1 cellular context compared by ENCODE assay signal in the genomic region with DNA sequence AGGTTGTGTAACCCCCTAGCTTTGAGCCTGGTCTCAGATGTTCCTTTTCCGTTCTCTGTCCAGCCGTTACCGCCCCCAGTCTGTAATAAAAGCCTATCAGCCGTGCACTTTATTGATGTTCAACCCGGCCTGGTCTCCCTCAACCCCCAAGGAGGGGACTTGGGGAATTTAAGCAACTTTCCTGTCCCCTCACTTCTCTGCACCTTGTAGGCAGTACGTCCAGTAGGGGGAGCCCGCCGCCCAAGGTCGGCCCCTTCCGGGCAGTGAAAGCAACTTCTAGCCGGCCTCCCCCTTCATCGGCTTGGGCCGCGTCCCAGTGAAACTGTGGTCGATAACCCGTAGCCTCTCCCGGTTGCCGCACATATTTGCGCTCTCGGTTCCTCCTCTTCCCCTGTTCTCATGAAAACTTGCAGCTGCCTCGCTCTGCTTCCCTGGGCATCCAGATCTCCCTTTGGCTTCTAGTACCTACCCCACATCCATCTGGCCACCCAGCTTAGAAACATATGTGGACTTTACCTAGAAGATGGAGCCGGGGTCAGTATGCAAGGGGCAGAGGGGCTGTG.
A peak's percentile ranks its signal among the peaks of the same experiment; 100 is the strongest.
TF ChIP-seq lines count a peak whose summit lies in the region.

No MANE protein-coding gene starts in this region.

TF ChIP-seq in K562, 482 proteins besides CTCF, POLR2A, EP300 and RAD21 (continued from another document and continues in another):
- TF ChIP-seq, protein P1, sequence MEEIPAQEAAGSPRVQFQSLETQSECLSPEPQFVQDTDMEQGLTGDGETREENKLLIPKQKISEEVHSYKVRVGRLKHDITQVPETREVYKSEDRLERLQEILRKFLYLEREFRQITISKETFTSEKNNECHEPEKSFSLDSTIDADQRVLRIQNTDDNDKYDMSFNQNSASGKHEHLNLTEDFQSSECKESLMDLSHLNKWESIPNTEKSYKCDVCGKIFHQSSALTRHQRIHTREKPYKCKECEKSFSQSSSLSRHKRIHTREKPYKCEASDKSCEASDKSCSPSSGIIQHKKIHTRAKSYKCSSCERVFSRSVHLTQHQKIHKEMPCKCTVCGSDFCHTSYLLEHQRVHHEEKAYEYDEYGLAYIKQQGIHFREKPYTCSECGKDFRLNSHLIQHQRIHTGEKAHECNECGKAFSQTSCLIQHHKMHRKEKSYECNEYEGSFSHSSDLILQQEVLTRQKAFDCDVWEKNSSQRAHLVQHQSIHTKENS (CRISPR knock-in tag; IDR thresholded peaks at IDR 0.05), result no peak
- TF ChIP-seq, protein P2, sequence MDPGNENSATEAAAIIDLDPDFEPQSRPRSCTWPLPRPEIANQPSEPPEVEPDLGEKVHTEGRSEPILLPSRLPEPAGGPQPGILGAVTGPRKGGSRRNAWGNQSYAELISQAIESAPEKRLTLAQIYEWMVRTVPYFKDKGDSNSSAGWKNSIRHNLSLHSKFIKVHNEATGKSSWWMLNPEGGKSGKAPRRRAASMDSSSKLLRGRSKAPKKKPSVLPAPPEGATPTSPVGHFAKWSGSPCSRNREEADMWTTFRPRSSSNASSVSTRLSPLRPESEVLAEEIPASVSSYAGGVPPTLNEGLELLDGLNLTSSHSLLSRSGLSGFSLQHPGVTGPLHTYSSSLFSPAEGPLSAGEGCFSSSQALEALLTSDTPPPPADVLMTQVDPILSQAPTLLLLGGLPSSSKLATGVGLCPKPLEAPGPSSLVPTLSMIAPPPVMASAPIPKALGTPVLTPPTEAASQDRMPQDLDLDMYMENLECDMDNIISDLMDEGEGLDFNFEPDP (CRISPR knock-in tag; IDR thresholded peaks at IDR 0.05), result no peak
- TF ChIP-seq, protein P3, sequence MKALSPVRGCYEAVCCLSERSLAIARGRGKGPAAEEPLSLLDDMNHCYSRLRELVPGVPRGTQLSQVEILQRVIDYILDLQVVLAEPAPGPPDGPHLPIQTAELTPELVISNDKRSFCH (CRISPR knock-in tag; IDR thresholded peaks at IDR 0.05), result no peak
- TF ChIP-seq, protein P3 (tag; IDR thresholded peaks at IDR 0.05), result no peak
- TF ChIP-seq HDAC2 (IDR thresholded peaks at IDR 0.05), result no peak
- no peak for TF ChIP-seq ZNF232 (CRISPR knock-in tag; IDR thresholded peaks at IDR 0.05)
- 0 out of 2 replicates have a peak, but pooled peaks have one; percentile 57 for TF ChIP-seq CC2D1A (IDR thresholded peaks at IDR 0.05)
- TF ChIP-seq OTX1 (CRISPR knock-in tag; IDR thresholded peaks at IDR 0.05), result no peak
- TF ChIP-seq HMG20A (CRISPR knock-in tag; conservative IDR thresholded peaks at IDR 0.05), result no peak
- TF ChIP-seq, protein P4, sequence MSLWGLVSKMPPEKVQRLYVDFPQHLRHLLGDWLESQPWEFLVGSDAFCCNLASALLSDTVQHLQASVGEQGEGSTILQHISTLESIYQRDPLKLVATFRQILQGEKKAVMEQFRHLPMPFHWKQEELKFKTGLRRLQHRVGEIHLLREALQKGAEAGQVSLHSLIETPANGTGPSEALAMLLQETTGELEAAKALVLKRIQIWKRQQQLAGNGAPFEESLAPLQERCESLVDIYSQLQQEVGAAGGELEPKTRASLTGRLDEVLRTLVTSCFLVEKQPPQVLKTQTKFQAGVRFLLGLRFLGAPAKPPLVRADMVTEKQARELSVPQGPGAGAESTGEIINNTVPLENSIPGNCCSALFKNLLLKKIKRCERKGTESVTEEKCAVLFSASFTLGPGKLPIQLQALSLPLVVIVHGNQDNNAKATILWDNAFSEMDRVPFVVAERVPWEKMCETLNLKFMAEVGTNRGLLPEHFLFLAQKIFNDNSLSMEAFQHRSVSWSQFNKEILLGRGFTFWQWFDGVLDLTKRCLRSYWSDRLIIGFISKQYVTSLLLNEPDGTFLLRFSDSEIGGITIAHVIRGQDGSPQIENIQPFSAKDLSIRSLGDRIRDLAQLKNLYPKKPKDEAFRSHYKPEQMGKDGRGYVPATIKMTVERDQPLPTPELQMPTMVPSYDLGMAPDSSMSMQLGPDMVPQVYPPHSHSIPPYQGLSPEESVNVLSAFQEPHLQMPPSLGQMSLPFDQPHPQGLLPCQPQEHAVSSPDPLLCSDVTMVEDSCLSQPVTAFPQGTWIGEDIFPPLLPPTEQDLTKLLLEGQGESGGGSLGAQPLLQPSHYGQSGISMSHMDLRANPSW (CRISPR knock-in tag; IDR thresholded peaks at IDR 0.05), result peak; percentile 50; the same call in 1 of the 2 replicates
- no peak for TF ChIP-seq RNF2 (IDR thresholded peaks at IDR 0.05)
- TF ChIP-seq RBM34 (IDR thresholded peaks at IDR 0.05; ENCODE audit: borderline replicate concordance, insufficient read depth, low read length), result no peak
- TF ChIP-seq NFYB (IDR thresholded peaks at IDR 0.05; ENCODE audit: extremely low read depth, insufficient read length), result no peak
- no peak for TF ChIP-seq RBM25 (IDR thresholded peaks at IDR 0.05; ENCODE audit: low read depth, low read length, severe bottlenecking)
- TF ChIP-seq FUS (optimal IDR thresholded peaks at IDR 0.05; ENCODE audit: low read depth, low read length), result no peak
- TF ChIP-seq ZNF384 (IDR thresholded peaks at IDR 0.05; ENCODE audit: low read depth, low read length), result no peak
- no peak for TF ChIP-seq TAF1 (IDR thresholded peaks at IDR 0.05; ENCODE audit: control insufficient read depth, extremely low read depth, insufficient read depth, low read length, severe bottlenecking)
- TF ChIP-seq TBP (optimal IDR thresholded peaks at IDR 0.05; ENCODE audit: low read depth, low read length), result peak; percentile 26
- TF ChIP-seq ETS2 (tag; IDR thresholded peaks at IDR 0.05; ENCODE audit: borderline replicate concordance, poor library complexity, severe bottlenecking), result no peak
- TF ChIP-seq PPARD (CRISPR knock-in tag; IDR thresholded peaks at IDR 0.05), result no peak
- 0 out of 2 replicates have a peak, but pooled peaks have one; percentile 24 for TF ChIP-seq KLF16 (IDR thresholded peaks at IDR 0.05)
- TF ChIP-seq, protein P5, sequence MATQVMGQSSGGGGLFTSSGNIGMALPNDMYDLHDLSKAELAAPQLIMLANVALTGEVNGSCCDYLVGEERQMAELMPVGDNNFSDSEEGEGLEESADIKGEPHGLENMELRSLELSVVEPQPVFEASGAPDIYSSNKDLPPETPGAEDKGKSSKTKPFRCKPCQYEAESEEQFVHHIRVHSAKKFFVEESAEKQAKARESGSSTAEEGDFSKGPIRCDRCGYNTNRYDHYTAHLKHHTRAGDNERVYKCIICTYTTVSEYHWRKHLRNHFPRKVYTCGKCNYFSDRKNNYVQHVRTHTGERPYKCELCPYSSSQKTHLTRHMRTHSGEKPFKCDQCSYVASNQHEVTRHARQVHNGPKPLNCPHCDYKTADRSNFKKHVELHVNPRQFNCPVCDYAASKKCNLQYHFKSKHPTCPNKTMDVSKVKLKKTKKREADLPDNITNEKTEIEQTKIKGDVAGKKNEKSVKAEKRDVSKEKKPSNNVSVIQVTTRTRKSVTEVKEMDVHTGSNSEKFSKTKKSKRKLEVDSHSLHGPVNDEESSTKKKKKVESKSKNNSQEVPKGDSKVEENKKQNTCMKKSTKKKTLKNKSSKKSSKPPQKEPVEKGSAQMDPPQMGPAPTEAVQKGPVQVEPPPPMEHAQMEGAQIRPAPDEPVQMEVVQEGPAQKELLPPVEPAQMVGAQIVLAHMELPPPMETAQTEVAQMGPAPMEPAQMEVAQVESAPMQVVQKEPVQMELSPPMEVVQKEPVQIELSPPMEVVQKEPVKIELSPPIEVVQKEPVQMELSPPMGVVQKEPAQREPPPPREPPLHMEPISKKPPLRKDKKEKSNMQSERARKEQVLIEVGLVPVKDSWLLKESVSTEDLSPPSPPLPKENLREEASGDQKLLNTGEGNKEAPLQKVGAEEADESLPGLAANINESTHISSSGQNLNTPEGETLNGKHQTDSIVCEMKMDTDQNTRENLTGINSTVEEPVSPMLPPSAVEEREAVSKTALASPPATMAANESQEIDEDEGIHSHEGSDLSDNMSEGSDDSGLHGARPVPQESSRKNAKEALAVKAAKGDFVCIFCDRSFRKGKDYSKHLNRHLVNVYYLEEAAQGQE (CRISPR knock-in tag; IDR thresholded peaks at IDR 0.05; ENCODE audit: low read depth), result no peak
- no peak for TF ChIP-seq BCL6 (CRISPR knock-in tag; IDR thresholded peaks at IDR 0.05)
- peak in 1 of 2 experiments; percentile 47; a peak in 1 of 4 replicates for TF ChIP-seq RCOR1 (IDR thresholded peaks at IDR 0.05; ENCODE audit: borderline replicate concordance in 1 of 2, low read depth in 2 of 2, low read length in 2 of 2)
- no peak for TF ChIP-seq SAFB2 (IDR thresholded peaks at IDR 0.05; ENCODE audit: borderline replicate concordance, low read depth, low read length, severe bottlenecking)
- TF ChIP-seq, protein P6, sequence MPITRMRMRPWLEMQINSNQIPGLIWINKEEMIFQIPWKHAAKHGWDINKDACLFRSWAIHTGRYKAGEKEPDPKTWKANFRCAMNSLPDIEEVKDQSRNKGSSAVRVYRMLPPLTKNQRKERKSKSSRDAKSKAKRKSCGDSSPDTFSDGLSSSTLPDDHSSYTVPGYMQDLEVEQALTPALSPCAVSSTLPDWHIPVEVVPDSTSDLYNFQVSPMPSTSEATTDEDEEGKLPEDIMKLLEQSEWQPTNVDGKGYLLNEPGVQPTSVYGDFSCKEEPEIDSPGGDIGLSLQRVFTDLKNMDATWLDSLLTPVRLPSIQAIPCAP (CRISPR knock-in tag; IDR thresholded peaks at IDR 0.05; ENCODE audit: borderline replicate concordance), result no peak
- TF ChIP-seq CREM (IDR thresholded peaks at IDR 0.05; ENCODE audit: low read depth), result 0 out of 2 replicates have a peak, but pooled peaks have one; percentile 15
- TF ChIP-seq ZNF431 (CRISPR knock-in tag; IDR thresholded peaks at IDR 0.05), result no peak
- no peak for TF ChIP-seq SP2 (IDR thresholded peaks at IDR 0.05; ENCODE audit: extremely low read depth, low read depth, low read length, poor library complexity, severe bottlenecking)
- TF ChIP-seq EHMT2 (IDR thresholded peaks at IDR 0.05), result no peak
- TF ChIP-seq, protein P7, sequence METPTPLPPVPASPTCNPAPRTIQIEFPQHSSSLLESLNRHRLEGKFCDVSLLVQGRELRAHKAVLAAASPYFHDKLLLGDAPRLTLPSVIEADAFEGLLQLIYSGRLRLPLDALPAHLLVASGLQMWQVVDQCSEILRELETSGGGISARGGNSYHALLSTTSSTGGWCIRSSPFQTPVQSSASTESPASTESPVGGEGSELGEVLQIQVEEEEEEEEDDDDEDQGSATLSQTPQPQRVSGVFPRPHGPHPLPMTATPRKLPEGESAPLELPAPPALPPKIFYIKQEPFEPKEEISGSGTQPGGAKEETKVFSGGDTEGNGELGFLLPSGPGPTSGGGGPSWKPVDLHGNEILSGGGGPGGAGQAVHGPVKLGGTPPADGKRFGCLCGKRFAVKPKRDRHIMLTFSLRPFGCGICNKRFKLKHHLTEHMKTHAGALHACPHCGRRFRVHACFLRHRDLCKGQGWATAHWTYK (CRISPR knock-in tag; IDR thresholded peaks at IDR 0.05), result no peak
- TF ChIP-seq, protein P8, sequence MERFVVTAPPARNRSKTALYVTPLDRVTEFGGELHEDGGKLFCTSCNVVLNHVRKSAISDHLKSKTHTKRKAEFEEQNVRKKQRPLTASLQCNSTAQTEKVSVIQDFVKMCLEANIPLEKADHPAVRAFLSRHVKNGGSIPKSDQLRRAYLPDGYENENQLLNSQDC (CRISPR knock-in tag; IDR thresholded peaks at IDR 0.05), result no peak
- no peak for TF ChIP-seq NR2F6 (CRISPR knock-in tag; IDR thresholded peaks at IDR 0.05)
- TF ChIP-seq, protein P9, sequence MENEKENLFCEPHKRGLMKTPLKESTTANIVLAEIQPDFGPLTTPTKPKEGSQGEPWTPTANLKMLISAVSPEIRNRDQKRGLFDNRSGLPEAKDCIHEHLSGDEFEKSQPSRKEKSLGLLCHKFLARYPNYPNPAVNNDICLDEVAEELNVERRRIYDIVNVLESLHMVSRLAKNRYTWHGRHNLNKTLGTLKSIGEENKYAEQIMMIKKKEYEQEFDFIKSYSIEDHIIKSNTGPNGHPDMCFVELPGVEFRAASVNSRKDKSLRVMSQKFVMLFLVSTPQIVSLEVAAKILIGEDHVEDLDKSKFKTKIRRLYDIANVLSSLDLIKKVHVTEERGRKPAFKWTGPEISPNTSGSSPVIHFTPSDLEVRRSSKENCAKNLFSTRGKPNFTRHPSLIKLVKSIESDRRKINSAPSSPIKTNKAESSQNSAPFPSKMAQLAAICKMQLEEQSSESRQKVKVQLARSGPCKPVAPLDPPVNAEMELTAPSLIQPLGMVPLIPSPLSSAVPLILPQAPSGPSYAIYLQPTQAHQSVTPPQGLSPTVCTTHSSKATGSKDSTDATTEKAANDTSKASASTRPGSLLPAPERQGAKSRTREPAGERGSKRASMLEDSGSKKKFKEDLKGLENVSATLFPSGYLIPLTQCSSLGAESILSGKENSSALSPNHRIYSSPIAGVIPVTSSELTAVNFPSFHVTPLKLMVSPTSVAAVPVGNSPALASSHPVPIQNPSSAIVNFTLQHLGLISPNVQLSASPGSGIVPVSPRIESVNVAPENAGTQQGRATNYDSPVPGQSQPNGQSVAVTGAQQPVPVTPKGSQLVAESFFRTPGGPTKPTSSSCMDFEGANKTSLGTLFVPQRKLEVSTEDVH (IDR thresholded peaks at IDR 0.05; ENCODE audit: low read depth, partially characterized antibody), result no peak
- TF ChIP-seq ZNF121 (CRISPR knock-in tag; conservative IDR thresholded peaks at IDR 0.05), result no peak
- no peak for TF ChIP-seq SMAD3 (CRISPR knock-in tag; conservative IDR thresholded peaks at IDR 0.05)
- TF ChIP-seq ZNF77 (CRISPR knock-in tag; IDR thresholded peaks at IDR 0.05), result no peak
- no peak for TF ChIP-seq POLR2AphosphoS5 (IDR thresholded peaks at IDR 0.05; ENCODE audit: control insufficient read depth, insufficient read depth, low read depth, low read length)
- TF ChIP-seq DMBX1 (CRISPR knock-in tag; IDR thresholded peaks at IDR 0.05; ENCODE audit: borderline replicate concordance), result no peak
- no peak for TF ChIP-seq FIP1L1 (IDR thresholded peaks at IDR 0.05; ENCODE audit: low read depth, low read length, poor library complexity, severe bottlenecking)
- TF ChIP-seq CBFA2T3 (IDR thresholded peaks at IDR 0.05), result no peak
- TF ChIP-seq, protein P10, sequence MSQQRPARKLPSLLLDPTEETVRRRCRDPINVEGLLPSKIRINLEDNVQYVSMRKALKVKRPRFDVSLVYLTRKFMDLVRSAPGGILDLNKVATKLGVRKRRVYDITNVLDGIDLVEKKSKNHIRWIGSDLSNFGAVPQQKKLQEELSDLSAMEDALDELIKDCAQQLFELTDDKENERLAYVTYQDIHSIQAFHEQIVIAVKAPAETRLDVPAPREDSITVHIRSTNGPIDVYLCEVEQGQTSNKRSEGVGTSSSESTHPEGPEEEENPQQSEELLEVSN (IDR thresholded peaks at IDR 0.05; ENCODE audit: borderline replicate concordance in 1 of 2, extremely low read depth in 1 of 2, insufficient read depth in 1 of 2, insufficient read length in 1 of 2, low read depth in 1 of 2, low read length in 1 of 2, poor library complexity in 1 of 2, severe bottlenecking in 1 of 2), result no peak
- no peak for TF ChIP-seq ELF2 (CRISPR knock-in tag; IDR thresholded peaks at IDR 0.05)
- TF ChIP-seq TARDBP (IDR thresholded peaks at IDR 0.05), result no peak
- no peak for TF ChIP-seq SMAD1 (IDR thresholded peaks at IDR 0.05; ENCODE audit: low read depth, low read length, partially characterized antibody)
